20 cellular contexts compared by ENCODE assay signal in the genomic region with DNA sequence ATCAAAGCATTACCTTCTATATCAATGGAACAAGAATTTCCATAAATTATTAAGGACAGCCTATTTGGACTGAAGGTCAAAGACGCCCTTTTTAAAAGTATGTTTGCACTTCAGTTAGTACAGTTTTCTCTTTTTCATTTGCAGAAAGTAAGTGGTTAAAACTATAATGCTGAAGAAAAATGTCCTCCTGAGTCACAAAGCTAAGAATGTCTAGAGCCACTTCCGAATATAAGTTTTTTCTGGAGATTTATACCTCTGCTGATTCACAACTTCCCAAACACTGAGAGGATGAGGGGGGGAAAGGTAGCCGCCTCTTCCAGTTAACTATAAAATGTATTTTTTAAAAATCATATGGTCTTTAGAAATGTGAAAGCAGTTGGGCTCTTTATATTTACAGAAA.
"Had no signal": no experiment of that assay in that cellular context is flagged by ENCODE, and none has a peak within 500 bp of the region (broad histone marks: within the 10 kb centered on the region; RNA-seq: fewer than 3 reads in every experiment).

No MANE protein-coding gene starts in this region.

- H3K4me1 ChIP-seq: ascending aorta, breast epithelium, colonic mucosa, lower lobe of right lung, psoas muscle, right atrium auricular region, upper lobe of left lung had no signal

- DNase-seq: activated CD4-positive, alpha-beta T cell treated with anti-CD3 and anti-CD28 coated beads, Interleukin-2, amount 50 U/mL, for 1 hour; activated CD4-positive, CD25-positive, alpha-beta regulatory T cell treated with anti-CD3 and anti-CD28 coated beads, Interleukin-2, amount 50 U/mL, for 72 hours; activated gamma-delta T cell treated with Interleukin-2 at 50 U/mL for 16 hours; activated T-cell treated with anti-CD3 and anti-CD28 coated beads, Interleukin-2, amount 50 U/mL, for 1 hour; colonic mucosa; esophagus squamous epithelium; heart right ventricle; kidney; naive B cell; ovary; psoas muscle; stimulated activated CD4-positive, alpha-beta T cell treated with anti-CD3 and anti-CD28 coated beads, Interleukin-4, amount 100 ng/mL, for 24 hours; stimulated activated naive CD4-positive, alpha-beta T cell treated with Interleukin-2 at 50 U/mL for 16 hours; upper lobe of left lung had no signal

- H3K4me3 ChIP-seq: ascending aorta, breast epithelium, colonic mucosa, esophagus squamous epithelium, gastroesophageal sphincter, heart right ventricle, lower lobe of right lung, ovary, psoas muscle, right atrium auricular region, upper lobe of left lung had no signal

- H3K27ac ChIP-seq: ascending aorta, breast epithelium, colonic mucosa, esophagus squamous epithelium, gastroesophageal sphincter, lower lobe of right lung, ovary, psoas muscle, right atrium auricular region, upper lobe of left lung, VCaP had no signal

- H3K36me3 ChIP-seq: ascending aorta, breast epithelium, colonic mucosa, esophagus squamous epithelium, gastroesophageal sphincter, heart right ventricle, lower lobe of right lung, ovary, right atrium auricular region, upper lobe of left lung had no signal

- H3K9me3 ChIP-seq: ascending aorta, breast epithelium, colonic mucosa, esophagus squamous epithelium, gastroesophageal sphincter, ovary, psoas muscle, right atrium auricular region, upper lobe of left lung had no signal

- ATAC-seq: gastroesophageal sphincter, heart right ventricle, lower lobe of right lung, psoas muscle had no signal

- H3K27me3 ChIP-seq: ascending aorta, breast epithelium, colonic mucosa, esophagus squamous epithelium, gastroesophageal sphincter, heart right ventricle, ovary, right atrium auricular region, upper lobe of left lung had no signal
